In genomic region chr5:178866946-178867345, GRCh38 we compare ENCODE assay signal across 24 cellular contexts. TPM values are rescaled to one million over a fixed set of nuclear protein-coding genes. Genes with fewer than 3 reads are reported as not detected.
"Had no signal": no experiment of that assay in that cellular context is flagged by ENCODE, and none has a peak within 500 bp of the region (broad histone marks: within the 10 kb centered on the region; RNA-seq: fewer than 3 reads in every experiment).

No MANE protein-coding gene starts in this region.

- ATAC-seq: activated T-cell treated with anti-CD3 and anti-CD28 coated beads, Interleukin-2, amount 50 U/mL, for 4 hours; esophagus mucosa; foreskin keratinocyte; heart right ventricle; right lobe of liver; stimulated activated memory B cell treated with anti-CD40 and anti-IgM and Interleukin-4, amounts not matched to agents 10 μg/mL and 1 μg/mL and 100 μg/mL, for 72 hours; WTC11 had no signal

- H3K4me3 Mint-ChIP-seq: activated CD4-positive, alpha-beta memory T cell treated with anti-CD3 and anti-CD28 coated beads, Interleukin-2, amount 10 ng/mL, durations not matched to agents 7 days and 5 days; activated CD4-positive, alpha-beta T cell treated with anti-CD3 and anti-CD28 coated beads, Interleukin-2, amount 10 ng/mL, durations not matched to agents 7 days and 5 days; activated naive CD8-positive, alpha-beta T cell treated with anti-CD3 and anti-CD28 coated beads for 36 hours; activated T-cell treated with anti-CD3 and anti-CD28 coated beads, Interleukin-2, amount 50 U/mL, for 4 hours; brain; endodermal cell; nephron; stimulated activated memory B cell treated with anti-CD40 and anti-IgM and Interleukin-4, amounts not matched to agents 10 μg/mL and 1 μg/mL and 100 μg/mL, for 72 hours; WTC11 had no signal

- H3K27me3 Mint-ChIP-seq: activated CD4-positive, alpha-beta memory T cell treated with anti-CD3 and anti-CD28 coated beads, Interleukin-2, amount 10 ng/mL, durations not matched to agents 7 days and 5 days; activated CD4-positive, alpha-beta T cell treated with anti-CD3 and anti-CD28 coated beads, Interleukin-2, amount 10 ng/mL, durations not matched to agents 7 days and 5 days; activated naive CD8-positive, alpha-beta T cell treated with anti-CD3 and anti-CD28 coated beads for 36 hours; brain; progenitor cell of endocrine pancreas; stimulated activated memory B cell treated with anti-CD40 and anti-IgM and Interleukin-4, amounts not matched to agents 10 μg/mL and 1 μg/mL and 100 μg/mL, for 72 hours had no signal

- H3K9me3 Mint-ChIP-seq: endodermal cell, WTC11 had no signal

- H3K27ac Mint-ChIP-seq: activated CD4-positive, alpha-beta memory T cell treated with anti-CD3 and anti-CD28 coated beads, Interleukin-2, amount 10 ng/mL, durations not matched to agents 7 days and 5 days; activated CD4-positive, alpha-beta T cell treated with anti-CD3 and anti-CD28 coated beads, Interleukin-2, amount 10 ng/mL, durations not matched to agents 7 days and 5 days; activated naive CD8-positive, alpha-beta T cell treated with anti-CD3 and anti-CD28 coated beads for 36 hours; activated T-helper 2 cell treated with anti-CD3 and anti-CD28 coated beads, Interferon-gamma antibody, Interleukin-2, Interleukin-4, amounts not matched to agents 10 μg/mL and 5 μg/mL and 100 μg/mL, durations not matched to agents 14 hours and 24 hours and 36 hours; brain; endodermal cell; nephron; progenitor cell of endocrine pancreas; stimulated activated memory B cell treated with anti-CD40 and anti-IgM and Interleukin-4, amounts not matched to agents 10 μg/mL and 1 μg/mL and 100 μg/mL, for 72 hours; WTC11 had no signal

- DNase-seq: activated CD4-positive, alpha-beta memory T cell treated with anti-CD3 and anti-CD28 coated beads, Interleukin-2, amount 10 ng/mL, durations not matched to agents 7 days and 5 days; activated CD4-positive, alpha-beta T cell treated with anti-CD3 and anti-CD28 coated beads for 1 hour; activated CD4-positive, alpha-beta T cell treated with anti-CD3 and anti-CD28 coated beads, Interleukin-2, amount 10 ng/mL, durations not matched to agents 7 days and 5 days; activated naive CD4-positive, alpha-beta T cell; activated naive CD8-positive, alpha-beta T cell treated with anti-CD3 and anti-CD28 coated beads for 36 hours; activated T-cell treated with anti-CD3 and anti-CD28 coated beads, Interleukin-2, amount 50 U/mL, for 4 hours; adrenal gland; aorta; cortex of kidney; endodermal cell; foreskin keratinocyte; heart right ventricle; left ventricle myocardium inferior; right lobe of liver; stimulated activated CD4-positive, alpha-beta T cell treated with anti-CD3 and anti-CD28 coated beads, Interleukin-4, amount 100 ng/mL, for 24 hours; T-helper 2 cell; tibial artery had no signal

RNA-seq across cellular contexts. Expression of gene ZFP2, which starts 28.8 kb away (rescaled TPM):
- total RNA-seq: activated T-helper 2 cell treated with anti-CD3 and anti-CD28 coated beads, Interferon-gamma antibody, Interleukin-2, Interleukin-4, amounts not matched to agents 10 μg/mL and 5 μg/mL and 100 μg/mL, durations not matched to agents 14 hours and 24 hours and 36 hours had no signal
